Comparison of ENCODE assay signal across 10 cellular contexts in genomic region chr9:127838375-127839078, GRCh38. TPM values are rescaled to one million over a fixed set of nuclear protein-coding genes. Genes with fewer than 3 reads are reported as not detected.
A peak's percentile ranks its signal among the peaks of the same experiment; 100 is the strongest.
DNase-seq lines count a peak whose midpoint lies in the region; ATAC-seq and TF ChIP-seq lines count a peak whose summit lies in the region.
"Had no signal": no experiment of that assay in that cellular context is flagged by ENCODE, and none has a peak within 500 bp of the region (broad histone marks: within the 10 kb centered on the region; RNA-seq: fewer than 3 reads in every experiment).

No MANE protein-coding gene starts in this region.

- no peaks in the 10 kb centered on the region for H4K20me1 ChIP-seq in mammary epithelial cell (ENCODE audit: insufficient read depth, low read length)

- peak; percentile 22 for ATAC-seq in stimulated activated effector memory CD8-positive, alpha-beta T cell treated with anti-CD3 and anti-CD28 coated beads, Interleukin-12 subunit alpha, Interleukin-12 subunit beta, amount 100 ng/mL, for 72 hours
- ATAC-seq in GM21529 (IDR thresholded peaks at IDR 0.05; ENCODE audit: unreplicated experiment) = no peak

- CTCF ChIA-PET in HEK293 (lab: Yijun Ruan, JAX) (interaction anchor here (0.7 to 1.3 kb wide), 2 partner anchors 31 to 248 kb away, joined by 4 to 6 read pairs; no protein-coding TSS in a partner anchor), mammary epithelial cell (lab: Charles Lee; ENCODE audit: low non-redundant PET) (no interaction called here)

- H3K9ac ChIP-seq in mammary epithelial cell (ENCODE audit: insufficient read depth, low read length) = no peak overlapping the region

- peak overlapping the region; percentile 59 for H3K4me2 ChIP-seq in mammary epithelial cell (ENCODE audit: insufficient read depth, low read depth, low read length)

- 40% methylated on average over 11 of the region's 18 CpGs for WGBS in mammary epithelial cell (ENCODE audit: low coverage, missing lambda C conversion rate)

- no peaks in the 10 kb centered on the region for H3K9me3 ChIP-seq in HEK293 (ENCODE audit: control insufficient read depth, insufficient read depth, low read depth, low read length)
- H3K9me3 ChIP-seq in mammary epithelial cell (replicated peaks; ENCODE audit: insufficient read depth, low read length) = no peaks in the 10 kb centered on the region

- no peaks in the 10 kb centered on the region for H3K9me3 Mint-ChIP-seq in stimulated activated effector memory CD8-positive, alpha-beta T cell treated with anti-CD3 and anti-CD28 coated beads, Interleukin-12 subunit alpha, Interleukin-12 subunit beta, amount 100 ng/mL, for 72 hours

- dilution Hi-C loops in mammary epithelial cell (cut with HindIII; ENCODE audit: low sequenced_read_pairs) = no loop called here

- POLR2A ChIA-PET in HEK293 (lab: Yijun Ruan, JAX) = no interaction called here

- in situ Hi-C loops in mammary epithelial cell (cut with MboI; ENCODE audit: low sequenced_read_pairs in 2 of 2) = no loop called here

- H2AFZ ChIP-seq in mammary epithelial cell (ENCODE audit: low read depth, low read length) = peak overlapping the region; percentile 12

- peaks cover 10% of the 10 kb centered on the region for H3K36me3 Mint-ChIP-seq in stimulated activated effector memory CD8-positive, alpha-beta T cell treated with anti-CD3 and anti-CD28 coated beads, Interleukin-12 subunit alpha, Interleukin-12 subunit beta, amount 100 ng/mL, for 72 hours

- H3K27ac Mint-ChIP-seq in stimulated activated effector memory CD8-positive, alpha-beta T cell treated with anti-CD3 and anti-CD28 coated beads, Interleukin-12 subunit alpha, Interleukin-12 subunit beta, amount 100 ng/mL, for 72 hours = peak overlapping the region; percentile 76

- BruUV-seq in mammary epithelial cell (replicated peaks; lab: Mats Ljungman, UMichigan) = no TSS peak

- peak; percentile 50 for DNase-seq in mammary epithelial cell
- no peak for DNase-seq in stimulated activated effector memory CD8-positive, alpha-beta T cell treated with anti-CD3 and anti-CD28 coated beads, Interleukin-12 subunit alpha, Interleukin-12 subunit beta, amount 100 ng/mL, for 72 hours (ENCODE audit: low spot score in 2 of 2)
- no peak for DNase-seq in DMS79 treated with DMSO at 0.1 percent for 48 hours (lab: John Stamatoyannopoulos, UW)
- DNase-seq in LoVo (ENCODE audit: low spot score) = no peak
- DNase-seq in NCI-H1105 treated with DMSO at 0.1 percent for 48 hours (lab: John Stamatoyannopoulos, UW) = no peak
- DNase-seq: NCI-H1694 treated with DMSO at 0.1 percent for 48 hours; stimulated activated CD4-positive, alpha-beta T cell treated with anti-CD3 and anti-CD28 coated beads, Interleukin-15, amount 100 ng/mL, for 24 hours had no signal

- intact Hi-C loops in mammary epithelial cell (cut with micrococcal nuclease) = no loop called here

- H3K4me1 ChIP-seq in HEK293 (ENCODE audit: control insufficient read depth, insufficient read depth, low read length) = no peaks in the 10 kb centered on the region
- peaks cover 10% of the 10 kb centered on the region for H3K4me1 ChIP-seq in mammary epithelial cell (ENCODE audit: insufficient read depth, low read length)

- H3K79me2 ChIP-seq in mammary epithelial cell (ENCODE audit: insufficient read depth, low read length) = no peaks in the 10 kb centered on the region

- no peak overlapping the region for H3K27ac ChIP-seq in HEK293 (ENCODE audit: extremely low read depth, low read depth, low read length)
- H3K27ac ChIP-seq in mammary epithelial cell (ENCODE audit: insufficient read depth, low read depth, low read length) = no peak overlapping the region
- H3K27ac ChIP-seq in layer of hippocampus (ENCODE audit: low read depth, low read length) = peak overlapping the region; percentile 62

- TF ChIP-seq CTCF in HEK293 (tag by site-specific recombination; IDR thresholded peaks at IDR 0.05) = no peak
- no peak for TF ChIP-seq CTCF in mammary epithelial cell (conservative IDR thresholded peaks at IDR 0.05 in 1 of 2, IDR thresholded peaks at IDR 0.05 in 1 of 2; ENCODE audit: extremely low read depth in 1 of 2, insufficient read depth in 1 of 2, low read depth in 1 of 2, low read length in 2 of 2)

- H3K27me3 ChIP-seq in mammary epithelial cell (ENCODE audit: insufficient read depth, low read length) (no peaks in the 10 kb centered on the region), layer of hippocampus (ENCODE audit: control insufficient read depth, insufficient read depth, low read length) (no peaks in the 10 kb centered on the region)

- no peak overlapping the region for H3K4me3 Mint-ChIP-seq in stimulated activated effector memory CD8-positive, alpha-beta T cell treated with anti-CD3 and anti-CD28 coated beads, Interleukin-12 subunit alpha, Interleukin-12 subunit beta, amount 100 ng/mL, for 72 hours

- H3K36me3 ChIP-seq in HEK293 (ENCODE audit: control insufficient read depth in 2 of 2, insufficient read depth in 1 of 2, low read length in 2 of 2) = no peaks in the 10 kb centered on the region
- no peaks in the 10 kb centered on the region for H3K36me3 ChIP-seq in mammary epithelial cell (ENCODE audit: insufficient read depth, low read length)

- H3K4me3 ChIP-seq in HEK293 (ENCODE audit: low read depth, low read length) (no peak overlapping the region), mammary epithelial cell (replicated peaks in 1 of 3; ENCODE audit: insufficient read depth in 1 of 3, low read depth in 2 of 3, low read length in 3 of 3) (no peak overlapping the region)

- peaks cover 12% of the 10 kb centered on the region for H3K4me1 Mint-ChIP-seq in stimulated activated effector memory CD8-positive, alpha-beta T cell treated with anti-CD3 and anti-CD28 coated beads, Interleukin-12 subunit alpha, Interleukin-12 subunit beta, amount 100 ng/mL, for 72 hours

TF ChIP-seq in HEK293, 187 proteins besides CTCF, POLR2A, EP300 and RAD21:
- TF ChIP-seq ZNF239 (tag by site-specific recombination; IDR thresholded peaks at IDR 0.05) = no peak
- peak; percentile 25; the same call in 1 of the 2 replicates for TF ChIP-seq GLIS1 (tag by site-specific recombination; IDR thresholded peaks at IDR 0.05)
- no peak for TF ChIP-seq BCL11B (tag by site-specific recombination; IDR thresholded peaks at IDR 0.05; ENCODE audit: low read depth)
- no peak for TF ChIP-seq ZBTB10 (tag by site-specific recombination; IDR thresholded peaks at IDR 0.05)
- no peak for TF ChIP-seq SCRT1 (tag by site-specific recombination; IDR thresholded peaks at IDR 0.05; ENCODE audit: borderline replicate concordance)
- TF ChIP-seq EGR2 (tag by site-specific recombination; IDR thresholded peaks at IDR 0.05; ENCODE audit: low read depth) = 0 out of 2 replicates have a peak, but pooled peaks have one; percentile 19

RNA-seq across cellular contexts. Expression of gene ENG, which starts 15.9 kb away (rescaled TPM):
- total RNA-seq in mammary epithelial cell = 10 to 100 TPM in 1 of 2 donors, 1 to 10 TPM in 1; 4.0 to 32.2 TPM
- polyA plus RNA-seq in mammary epithelial cell = 15.1 TPM
- 29.8 TPM for polyA minus RNA-seq in mammary epithelial cell

RNA-seq across cellular contexts. Expression of gene FPGS, which starts 35.8 kb away (rescaled TPM):
- 10 to 100 TPM; 59.5 to 85.8 TPM for total RNA-seq in mammary epithelial cell
- 56.0 TPM for polyA plus RNA-seq in mammary epithelial cell
- polyA minus RNA-seq in mammary epithelial cell = 43.0 TPM

RNA-seq across cellular contexts. Expression of gene AK1, which starts 38.9 kb away (rescaled TPM):
- 10 to 100 TPM; 42.0 to 57.9 TPM for total RNA-seq in mammary epithelial cell
- polyA plus RNA-seq in mammary epithelial cell = 65.8 TPM
- polyA minus RNA-seq in mammary epithelial cell = 52.1 TPM

RNA-seq across cellular contexts. Expression of gene CDK9, which starts 52.7 kb away (rescaled TPM):
- total RNA-seq in mammary epithelial cell = 10 to 100 TPM; 63.5 to 71.6 TPM
- polyA plus RNA-seq in mammary epithelial cell = 73.8 TPM
- polyA minus RNA-seq in mammary epithelial cell = 66.3 TPM
